ENCODE assay signal across 8 cellular contexts in the genomic region with DNA sequence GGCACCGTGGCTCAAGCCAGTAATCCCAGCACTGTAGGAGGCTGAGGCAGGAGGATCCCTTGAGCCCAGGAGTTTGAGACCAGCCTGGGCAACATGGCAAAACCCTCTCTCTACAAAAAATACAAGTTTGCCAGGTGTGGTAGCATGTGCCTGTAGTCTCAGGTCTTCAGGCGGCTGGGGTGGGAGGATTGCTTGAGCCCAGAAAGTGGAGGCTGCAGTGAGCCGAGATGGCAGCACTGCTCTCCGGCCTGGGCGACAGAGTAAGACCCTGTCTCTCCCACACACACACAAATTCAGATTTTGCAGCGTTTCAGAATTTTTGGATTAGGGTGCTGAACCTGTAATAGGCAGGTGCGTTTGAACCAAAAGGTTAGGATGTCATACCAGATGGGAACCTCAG. TPM values are rescaled to one million over a fixed set of nuclear protein-coding genes. Genes with fewer than 3 reads are reported as not detected.
DNase-seq lines count a peak whose midpoint lies in the region; ATAC-seq, FAIRE-seq and TF ChIP-seq lines count a peak whose summit lies in the region.
"Had no signal": no experiment of that assay in that cellular context is flagged by ENCODE, and none has a peak within 500 bp of the region (broad histone marks: within the 10 kb centered on the region; RNA-seq: fewer than 3 reads in every experiment).

No MANE protein-coding gene starts in this region.

- peaks cover 7% of the 10 kb centered on the region for H3K27me3 Mint-ChIP-seq in neural progenitor cell (ENCODE audit: insufficient read depth, low read depth)

- no peaks in the 10 kb centered on the region for H3K9me3 Mint-ChIP-seq in neural progenitor cell

- CTCF ChIA-PET in K562 (lab: Yijun Ruan, JAX; ENCODE audit: low intra/inter-chr PET ratio), result no interaction called here

- POLR2A ChIA-PET in K562 (lab: Yijun Ruan, JAX), result interaction anchor here (0.6 to 2.3 kb wide), 4 partner anchors 35 to 76 kb away, joined by 3 to 7 read pairs (median 3); no protein-coding TSS in a partner anchor

- peaks cover 35 to 46% of the 10 kb centered on the region in 2 experiments; a peak in 4 of 5 replicates for H3K4me1 ChIP-seq in K562 (replicated peaks in 1 of 2; ENCODE audit: control insufficient read depth in 2 of 2, insufficient read depth in 2 of 2, low read length in 2 of 2)
- peaks cover 20% of the 10 kb centered on the region for H3K4me1 ChIP-seq in neural progenitor cell

- peaks cover 7% of the 10 kb centered on the region for H3K9me1 ChIP-seq in K562 (ENCODE audit: control insufficient read depth, insufficient read depth, low read length)

- no TSS peak for BruUV-seq in K562 (replicated peaks; lab: Mats Ljungman, UMichigan)

- H3F3A ChIP-seq in neural progenitor cell (ENCODE audit: low read depth), result peaks cover 84% of the 10 kb centered on the region

- TF ChIP-seq POLR2A in K562 (conservative IDR thresholded peaks at IDR 0.05), result peak; percentile 21; the same call in 1 of the 2 replicates

- TF ChIP-seq CTCF in GM06990 (IDR thresholded peaks at IDR 0.05; ENCODE audit: insufficient read depth, low read length, poor library complexity, severe bottlenecking) (no peak), K562 (IDR thresholded peaks at IDR 0.05 in 2 of 3, conservative IDR thresholded peaks at IDR 0.05 in 1 of 3; ENCODE audit: insufficient read depth in 2 of 3, low read depth in 1 of 3, low read length in 3 of 3) (no peak), neural progenitor cell (IDR thresholded peaks at IDR 0.05) (no peak)

- TF ChIP-seq EP300 in K562 (IDR thresholded peaks at IDR 0.05; ENCODE audit: low read length), result no peak

- H3K27ac Mint-ChIP-seq in neural progenitor cell, result peak overlapping the region; percentile 82

- H2AFZ ChIP-seq in K562 (ENCODE audit: low read depth, low read length) (no peak overlapping the region), neural progenitor cell (replicated peaks) (no peak overlapping the region)

- H3K4me1 Mint-ChIP-seq in neural progenitor cell, result peaks cover 41% of the 10 kb centered on the region

- H3K4me3 ChIP-seq in GM06990 (replicated peaks; ENCODE audit: low read depth, low read length) (peak overlapping the region; percentile 95), K562 (peak overlapping the region; percentile 89; the same call in 1 of the 2 replicates), neural progenitor cell (no peak overlapping the region)

- WGBS in K562 (ENCODE audit: insufficient coverage, low coverage, missing lambda C conversion rate), result 70% methylated on average over 7 of the region's 7 CpGs

- peak overlapping the region; percentile 91 to 99 for H3K9ac ChIP-seq in K562 (ENCODE audit: insufficient read depth in 1 of 2, low read depth in 2 of 2, low read length in 2 of 2)
- H3K9ac ChIP-seq in neural progenitor cell, result no peak overlapping the region

- no peak for TF ChIP-seq RAD21 in K562 (CRISPR knock-in tag; conservative IDR thresholded peaks at IDR 0.05 in 1 of 2, IDR thresholded peaks at IDR 0.05 in 1 of 2)

- H3K4me2 ChIP-seq in K562 (ENCODE audit: insufficient read depth, low read length), result peak overlapping the region; percentile 97
- peak overlapping the region; percentile 95 for H3K4me2 ChIP-seq in neural progenitor cell

- H4K20me1 ChIP-seq in K562 (replicated peaks; ENCODE audit: control insufficient read depth, insufficient read depth, low read length), result peaks cover 32% of the 10 kb centered on the region
- peaks cover 42% of the 10 kb centered on the region for H4K20me1 ChIP-seq in neural progenitor cell (ENCODE audit: low read depth)

- FAIRE-seq in K562 (lab: Jason Lieb, UNC), result no peak

- peaks cover 28% of the 10 kb centered on the region for H3K36me3 ChIP-seq in GM06990 (ENCODE audit: control insufficient read depth, insufficient read depth, low read length)
- peaks cover 32% of the 10 kb centered on the region for H3K36me3 ChIP-seq in KOPT-K1 (ENCODE audit: insufficient read depth, low read length)
- H3K36me3 ChIP-seq in K562 (ENCODE audit: control insufficient read depth, insufficient read depth, low read length), result peaks cover 38% of the 10 kb centered on the region
- H3K36me3 ChIP-seq in neural progenitor cell, result peaks cover 13% of the 10 kb centered on the region

- DNase-seq in GM06990 (ENCODE audit: extremely low read depth, insufficient read length) (no peak), K562 (ENCODE audit: extremely low read depth in 1 of 4, low spot score in 3 of 4) (no peak), neural progenitor cell (ENCODE audit: low spot score) (no peak), C1 segment of cervical spinal cord (lab: John Stamatoyannopoulos, UW) (no peak), NCI-H146 treated with DMSO at 0.1 percent for 48 hours (lab: John Stamatoyannopoulos, UW; ENCODE audit: unreplicated experiment) (no peak)
- DNase-seq: aorta had no signal

- H3K9me3 ChIP-seq in KOPT-K1 (ENCODE audit: insufficient read depth, low read length, poor library complexity, severe bottlenecking) (no peaks in the 10 kb centered on the region), K562 (replicated peaks; ENCODE audit: control insufficient read depth, insufficient read depth, low read depth, low read length) (no peaks in the 10 kb centered on the region), neural progenitor cell (ENCODE audit: low read depth) (no peaks in the 10 kb centered on the region)

- intact Hi-C loops in K562 (cut with micrococcal nuclease), result no loop called here

- in situ Hi-C loops in K562 (cut with MboI), result loop anchor here (10.0 kb wide), 1 partner anchor 376 kb away; a partner anchor contains a TSS

- H3K36me3 Mint-ChIP-seq in neural progenitor cell, result peaks cover 13% of the 10 kb centered on the region

- H3K79me2 ChIP-seq in K562 (ENCODE audit: control insufficient read depth, insufficient read depth, low read length), result peaks cover 35% of the 10 kb centered on the region
- peaks cover 29% of the 10 kb centered on the region for H3K79me2 ChIP-seq in neural progenitor cell (ENCODE audit: low read depth)

- H3K27ac ChIP-seq in KOPT-K1 (ENCODE audit: low read depth, low read length, poor library complexity, severe bottlenecking) (peak overlapping the region; percentile 69), K562 (ENCODE audit: extremely low read depth, low read depth, low read length) (peak overlapping the region; percentile 5; the same call in 1 of the 3 replicates), neural progenitor cell (peak overlapping the region; percentile 25)

- ATAC-seq in K562, result no peak
- no peak for ATAC-seq in HG02970 (IDR thresholded peaks at IDR 0.05; ENCODE audit: low FRiP score, unreplicated experiment)

- peak overlapping the region; percentile 96 for H3K4me3 Mint-ChIP-seq in neural progenitor cell

- H3K27me3 ChIP-seq in GM06990 (replicated peaks; ENCODE audit: control insufficient read depth, insufficient read depth, low read length) (no peaks in the 10 kb centered on the region), K562 (ENCODE audit: control insufficient read depth in 2 of 2, insufficient read depth in 2 of 2, low read length in 2 of 2) (no peaks in the 10 kb centered on the region), neural progenitor cell (no peaks in the 10 kb centered on the region)

RNA-seq across cellular contexts. Expression of a gene that starts 2.2 kb away (rescaled TPM):
- 240 and 424 TPM in 2 replicates for total RNA-seq in K562 (2011; cell fraction: chromatin; rRNA removed; ENCODE audit: low replicate concordance)
- 713 and 872 TPM in 2 replicates for total RNA-seq in K562 (2011; cell fraction: nucleolus; rRNA removed)
- 819 and 1,369 TPM in 2 replicates for total RNA-seq in K562 (2011; cell fraction: nucleoplasm; rRNA removed)
- 4,429 and 4,457 TPM in 2 replicates for total RNA-seq in K562 (2014; rRNA removed)
- 3,727 and 4,095 TPM in 2 replicates for total RNA-seq in K562 (2014; rRNA removed; fragmentation: Illumina TruSeq; extraction: Trizol)
- 4,584 and 4,811 TPM in 2 replicates for total RNA-seq in K562 (2015; rRNA removed; fragmentation: Illumina TruSeq; extraction: Trizol)
- 2,569 and 2,586 TPM in 2 replicates for total RNA-seq in K562 (2021)
- 3,634 and 4,412 TPM in 2 replicates for polyA plus RNA-seq in K562 (2011; rRNA removed)
- 6,629 and 8,365 TPM in 2 replicates for polyA plus RNA-seq in K562 (2011; cell fraction: cytosol; rRNA removed)
- polyA plus RNA-seq in K562 (2011; cell fraction: nucleus; rRNA removed), result 1,560 and 2,176 TPM in 2 replicates
- 4,370 and 4,381 TPM in 2 replicates for polyA plus RNA-seq in K562 (2012)
- 9,049 and 9,152 TPM in 2 replicates for polyA plus RNA-seq in K562 (2014; fragmentation: Illumina TruSeq; extraction: Trizol)
- 1,000 to 10,000 TPM; 3,635 to 4,338 TPM for polyA plus RNA-seq in K562 (2014; fragmentation: Nextera tagmentation; extraction: Ambion mirVana)
- polyA plus RNA-seq in K562 (2014; rRNA removed), result 4,533 and 5,388 TPM in 2 replicates
- 1,200 and 1,243 TPM in 2 replicates for polyA minus RNA-seq in K562 (2011; rRNA and poly(A)+ RNA removed)
- 776 and 786 TPM in 2 replicates for polyA minus RNA-seq in K562 (2011; cell fraction: cytosol; rRNA and poly(A)+ RNA removed)
- polyA minus RNA-seq in K562 (2011; cell fraction: nucleus; rRNA and poly(A)+ RNA removed), result 241 and 515 TPM in 2 replicates
- total RNA-seq in neural progenitor cell (ENCODE audit: low replicate concordance), result 5,448 and 6,772 TPM in 2 replicates

RNA-seq across cellular contexts. Expression of a gene that starts 11.1 kb away (rescaled TPM):
- 424 and 920 TPM in 2 replicates for total RNA-seq in K562 (2011; cell fraction: chromatin; rRNA removed; ENCODE audit: low replicate concordance)
- 1,992 and 2,335 TPM in 2 replicates for total RNA-seq in K562 (2011; cell fraction: nucleolus; rRNA removed)
- total RNA-seq in K562 (2011; cell fraction: nucleoplasm; rRNA removed), result 1,435 and 2,039 TPM in 2 replicates
- total RNA-seq in K562 (2014; rRNA removed) (4,435 and 4,908 TPM in 2 replicates), K562 (2014; rRNA removed; fragmentation: Illumina TruSeq; extraction: Trizol) (1,693 and 1,744 TPM in 2 replicates), K562 (2015; rRNA removed; fragmentation: Illumina TruSeq; extraction: Trizol) (2,336 and 2,363 TPM in 2 replicates), K562 (2021) (3,484 and 3,598 TPM in 2 replicates), neural progenitor cell (ENCODE audit: low replicate concordance) (2,053 and 3,348 TPM in 2 replicates)
- polyA plus RNA-seq in K562 (2011; rRNA removed) (3,377 and 4,740 TPM in 2 replicates), K562 (2014; fragmentation: Illumina TruSeq; extraction: Trizol) (2,949 and 2,951 TPM in 2 replicates), K562 (2014; fragmentation: Nextera tagmentation; extraction: Ambion mirVana) (1,000 to 10,000 TPM; 2,516 to 2,665 TPM), K562 (2014; rRNA removed) (5,374 and 5,482 TPM in 2 replicates)
- polyA plus RNA-seq in K562 (2011; cell fraction: cytosol; rRNA removed), result 4,156 and 5,491 TPM in 2 replicates
- 2,583 and 2,819 TPM in 2 replicates for polyA plus RNA-seq in K562 (2011; cell fraction: nucleus; rRNA removed)
- polyA plus RNA-seq in K562 (2012), result 5,015 and 6,183 TPM in 2 replicates
- polyA minus RNA-seq in K562 (2011; rRNA and poly(A)+ RNA removed), result 823 and 942 TPM in 2 replicates
- polyA minus RNA-seq in K562 (2011; cell fraction: cytosol; rRNA and poly(A)+ RNA removed), result 967 and 1,445 TPM in 2 replicates
- 1,358 and 2,443 TPM in 2 replicates for polyA minus RNA-seq in K562 (2011; cell fraction: nucleus; rRNA and poly(A)+ RNA removed)

RNA-seq across cellular contexts. Expression of a gene that starts 14.0 kb away (rescaled TPM):
- total RNA-seq in K562 (2011; cell fraction: chromatin; rRNA removed; ENCODE audit: low replicate concordance), result 2.5 and 8.7 TPM in 2 replicates
- total RNA-seq in K562 (2011; cell fraction: nucleolus; rRNA removed), result 5.9 and 8.0 TPM in 2 replicates
- total RNA-seq in K562 (2011; cell fraction: nucleoplasm; rRNA removed), result 4.7 and 6.6 TPM in 2 replicates
- total RNA-seq in K562 (2014; rRNA removed) (0.77 and 2.8 TPM in 2 replicates), K562 (2014; rRNA removed; fragmentation: Illumina TruSeq; extraction: Trizol) (0.38 and 1.1 TPM in 2 replicates), K562 (2015; rRNA removed; fragmentation: Illumina TruSeq; extraction: Trizol) (1.2 and 1.7 TPM in 2 replicates), K562 (2021) (2.2 and 4.0 TPM in 2 replicates), neural progenitor cell (ENCODE audit: low replicate concordance) (10.0 and 30.8 TPM in 2 replicates)
- polyA plus RNA-seq in K562 (2011; rRNA removed) (1.0 and 8.6 TPM in 2 replicates), K562 (2014; fragmentation: Illumina TruSeq; extraction: Trizol) (1.4 and 1.6 TPM in 2 replicates), K562 (2014; fragmentation: Nextera tagmentation; extraction: Ambion mirVana) (under 1 TPM; 0.11 to 0.18 TPM), K562 (2014; rRNA removed) (1.8 and 2.2 TPM in 2 replicates)
- polyA plus RNA-seq in K562 (2011; cell fraction: cytosol; rRNA removed), result 2.7 and 9.7 TPM in 2 replicates
- polyA plus RNA-seq in K562 (2011; cell fraction: nucleus; rRNA removed), result 3.4 and 18.3 TPM in 2 replicates
- polyA plus RNA-seq in K562 (2012), result 3.5 and 7.8 TPM in 2 replicates
- polyA minus RNA-seq in K562 (2011; rRNA and poly(A)+ RNA removed), result 0.56 and 3.3 TPM in 2 replicates
- 1.4 and 10.9 TPM in 2 replicates for polyA minus RNA-seq in K562 (2011; cell fraction: cytosol; rRNA and poly(A)+ RNA removed)
- 0.40 and 2.1 TPM in 2 replicates for polyA minus RNA-seq in K562 (2011; cell fraction: nucleus; rRNA and poly(A)+ RNA removed)

RNA-seq across cellular contexts. Expression of a gene that starts 24.5 kb away (rescaled TPM):
- 5.7 and 5.8 TPM in 2 replicates for total RNA-seq in K562 (2011; cell fraction: chromatin; rRNA removed; ENCODE audit: low replicate concordance)
- 3.2 and 4.3 TPM in 2 replicates for total RNA-seq in K562 (2011; cell fraction: nucleolus; rRNA removed)
- 5.0 and 5.5 TPM in 2 replicates for total RNA-seq in K562 (2011; cell fraction: nucleoplasm; rRNA removed)
- 0.86 and 2.2 TPM in 2 replicates for total RNA-seq in K562 (2014; rRNA removed)
- total RNA-seq in K562 (2014; rRNA removed; fragmentation: Illumina TruSeq; extraction: Trizol), result 0.35 and 1.1 TPM in 2 replicates
- 1.1 and 1.5 TPM in 2 replicates for total RNA-seq in K562 (2015; rRNA removed; fragmentation: Illumina TruSeq; extraction: Trizol)
- total RNA-seq in K562 (2021), result 5.0 and 6.4 TPM in 2 replicates
- polyA plus RNA-seq in K562 (2011; rRNA removed), result 1.2 and 2.5 TPM in 2 replicates
- polyA plus RNA-seq in K562 (2011; cell fraction: cytosol; rRNA removed), result 1.7 and 5.8 TPM in 2 replicates
- polyA plus RNA-seq in K562 (2011; cell fraction: nucleus; rRNA removed), result 2.3 and 4.0 TPM in 2 replicates
- 5.5 and 15.1 TPM in 2 replicates for polyA plus RNA-seq in K562 (2012)
- polyA plus RNA-seq in K562 (2014; fragmentation: Illumina TruSeq; extraction: Trizol), result 1.4 and 3.4 TPM in 2 replicates
- under 1 TPM; 0.31 to 0.49 TPM for polyA plus RNA-seq in K562 (2014; fragmentation: Nextera tagmentation; extraction: Ambion mirVana)
- polyA plus RNA-seq in K562 (2014; rRNA removed), result 2.8 and 4.2 TPM in 2 replicates
- 0.24 and 0.95 TPM in 2 replicates for polyA minus RNA-seq in K562 (2011; rRNA and poly(A)+ RNA removed)
- 2.0 TPM in 1 of 2 replicates, not detected in the other for polyA minus RNA-seq in K562 (2011; cell fraction: cytosol; rRNA and poly(A)+ RNA removed)
- 0.54 and 1.6 TPM in 2 replicates for polyA minus RNA-seq in K562 (2011; cell fraction: nucleus; rRNA and poly(A)+ RNA removed)
- total RNA-seq in neural progenitor cell (ENCODE audit: low replicate concordance), result 0.24 and 0.96 TPM in 2 replicates

RNA-seq across cellular contexts. Expression of a gene that starts 29.3 kb away (rescaled TPM):
- total RNA-seq in K562 (2011; cell fraction: chromatin; rRNA removed; ENCODE audit: low replicate concordance), result 2.7 and 4.6 TPM in 2 replicates
- total RNA-seq in K562 (2011; cell fraction: nucleolus; rRNA removed), result 6.2 and 9.2 TPM in 2 replicates
- 6.4 and 6.9 TPM in 2 replicates for total RNA-seq in K562 (2011; cell fraction: nucleoplasm; rRNA removed)
- total RNA-seq in K562 (2014; rRNA removed) (14.1 and 17.7 TPM in 2 replicates), K562 (2014; rRNA removed; fragmentation: Illumina TruSeq; extraction: Trizol) (0.70 and 1.3 TPM in 2 replicates), K562 (2015; rRNA removed; fragmentation: Illumina TruSeq; extraction: Trizol) (2.6 and 3.2 TPM in 2 replicates), K562 (2021) (9.0 TPM in 2 replicates), neural progenitor cell (ENCODE audit: low replicate concordance) (4.2 and 4.5 TPM in 2 replicates)
- polyA plus RNA-seq in K562 (2011; rRNA removed) (1.6 and 3.3 TPM in 2 replicates), K562 (2014; fragmentation: Illumina TruSeq; extraction: Trizol) (2.0 and 6.4 TPM in 2 replicates), K562 (2014; fragmentation: Nextera tagmentation; extraction: Ambion mirVana) (under 1 TPM; 0.43 to 0.76 TPM), K562 (2014; rRNA removed) (4.9 and 6.8 TPM in 2 replicates)
- 4.5 and 6.6 TPM in 2 replicates for polyA plus RNA-seq in K562 (2011; cell fraction: cytosol; rRNA removed)
- 5.2 TPM in 2 replicates for polyA plus RNA-seq in K562 (2011; cell fraction: nucleus; rRNA removed)
- polyA plus RNA-seq in K562 (2012), result 4.2 and 4.7 TPM in 2 replicates
- 0.15 and 0.25 TPM in 2 replicates for polyA minus RNA-seq in K562 (2011; rRNA and poly(A)+ RNA removed)
- polyA minus RNA-seq in K562 (2011; cell fraction: cytosol; rRNA and poly(A)+ RNA removed), result 3.2 and 8.5 TPM in 2 replicates
- 1.5 and 2.7 TPM in 2 replicates for polyA minus RNA-seq in K562 (2011; cell fraction: nucleus; rRNA and poly(A)+ RNA removed)

Comparison
In these comparisons a context has a peak if more than half of its experiments do, and no peak if none do; other contexts are left out.
1. H3K27ac ChIP-seq: peak in every context shown above with its lines; median percentile 69 in KOPT-K1; 25 in neural progenitor cell; 5 in K562.